ENCODE assay signal across 19 cellular contexts in the genomic region with DNA sequence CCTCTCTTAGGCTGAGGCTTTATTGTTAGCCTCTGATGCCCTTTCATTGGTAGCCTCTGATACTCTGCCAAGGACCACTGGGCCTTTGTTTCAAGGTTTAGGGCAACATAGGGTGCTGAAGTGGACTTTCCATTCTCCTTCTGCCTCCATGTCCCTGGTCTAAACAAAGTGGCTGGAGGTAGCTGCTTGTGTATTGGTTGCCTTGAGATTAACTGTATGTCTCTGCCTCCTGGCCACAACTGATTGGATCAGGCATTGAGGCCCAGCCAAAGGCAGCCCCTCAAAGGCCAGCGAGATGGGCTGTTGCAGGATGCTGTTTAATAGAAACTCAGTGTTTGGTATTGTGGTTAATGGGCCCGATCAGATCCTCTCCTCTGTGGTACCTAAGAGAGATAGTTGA.
"Had no signal": no experiment of that assay in that cellular context is flagged by ENCODE, and none has a peak within 500 bp of the region (broad histone marks: within the 10 kb centered on the region; RNA-seq: fewer than 3 reads in every experiment).

No MANE protein-coding gene starts in this region.

- H3K9me3 Mint-ChIP-seq: activated T-helper 17 cell treated with anti-CD3 and anti-CD28 coated beads, Interleukin-2, amount 50 U/mL, for 72 hours; dendritic cell treated with granulocyte-macrophage colony-stimulating factor and Interleukin-4, amounts not matched to agents 40 ng/mL and 50 ng/mL, for 4 days; neural progenitor cell; type B pancreatic cell had no signal

- H3K4me2 ChIP-seq: neural progenitor cell had no signal

- H3K27me3 Mint-ChIP-seq: activated T-helper 17 cell treated with anti-CD3 and anti-CD28 coated beads, Interleukin-2, amount 50 U/mL, for 72 hours; dendritic cell treated with granulocyte-macrophage colony-stimulating factor and Interleukin-4, amounts not matched to agents 40 ng/mL and 50 ng/mL, for 4 days had no signal

- H3K36me3 ChIP-seq: gastroesophageal sphincter, heart right ventricle, neural progenitor cell had no signal

- H3K4me1 Mint-ChIP-seq: activated T-helper 17 cell treated with anti-CD3 and anti-CD28 coated beads, Interleukin-2, amount 50 U/mL, for 72 hours had no signal

- H3K27ac Mint-ChIP-seq: activated T-helper 17 cell treated with anti-CD3 and anti-CD28 coated beads, Interleukin-2, amount 50 U/mL, for 72 hours; dendritic cell treated with granulocyte-macrophage colony-stimulating factor and Interleukin-4, amounts not matched to agents 40 ng/mL and 50 ng/mL, for 4 days; neural progenitor cell; type B pancreatic cell had no signal

- H3K79me2 ChIP-seq: parathyroid adenoma had no signal

- H3K9ac ChIP-seq: neural progenitor cell, parathyroid adenoma had no signal

- H3K9me3 ChIP-seq: gastroesophageal sphincter, heart right ventricle had no signal

- H3K4me1 ChIP-seq: gastroesophageal sphincter, neural progenitor cell had no signal

- H3K27ac ChIP-seq: epithelial cell of prostate, heart right ventricle, neural progenitor cell, parathyroid adenoma had no signal

- H3K4me3 ChIP-seq: gastroesophageal sphincter, heart right ventricle, neural progenitor cell had no signal

- DNase-seq: activated naive CD4-positive, alpha-beta T cell treated with Interleukin-2 at 50 U/mL for 16 hours; anterior cingulate cortex; cerebellar nuclear complex; heart right ventricle; left cardiac atrium; midbrain; stimulated activated CD4-positive, alpha-beta T cell treated with anti-CD3 and anti-CD28 coated beads, Interleukin-2, amount 100 ng/mL, for 48 hours; stimulated activated naive CD4-positive, alpha-beta T cell; substantia nigra; T-helper 1 cell; T1000 had no signal

- H3K27me3 ChIP-seq: gastroesophageal sphincter, heart right ventricle, neural progenitor cell had no signal

- H2AFZ ChIP-seq: neural progenitor cell had no signal

- H3K36me3 Mint-ChIP-seq: neural progenitor cell, type B pancreatic cell had no signal

- H3K4me3 Mint-ChIP-seq: activated T-helper 17 cell treated with anti-CD3 and anti-CD28 coated beads, Interleukin-2, amount 50 U/mL, for 72 hours; dendritic cell treated with granulocyte-macrophage colony-stimulating factor and Interleukin-4, amounts not matched to agents 40 ng/mL and 50 ng/mL, for 4 days; neural progenitor cell; type B pancreatic cell had no signal

- ATAC-seq: activated T-helper 17 cell treated with anti-CD3 and anti-CD28 coated beads, Interleukin-2, amount 50 U/mL, for 72 hours; SK-N-SH treated with all-trans-retinoic acid at 6 μM for 48 hours had no signal
